Comparison of ENCODE assay signal across 7 cellular contexts in the genomic region with DNA sequence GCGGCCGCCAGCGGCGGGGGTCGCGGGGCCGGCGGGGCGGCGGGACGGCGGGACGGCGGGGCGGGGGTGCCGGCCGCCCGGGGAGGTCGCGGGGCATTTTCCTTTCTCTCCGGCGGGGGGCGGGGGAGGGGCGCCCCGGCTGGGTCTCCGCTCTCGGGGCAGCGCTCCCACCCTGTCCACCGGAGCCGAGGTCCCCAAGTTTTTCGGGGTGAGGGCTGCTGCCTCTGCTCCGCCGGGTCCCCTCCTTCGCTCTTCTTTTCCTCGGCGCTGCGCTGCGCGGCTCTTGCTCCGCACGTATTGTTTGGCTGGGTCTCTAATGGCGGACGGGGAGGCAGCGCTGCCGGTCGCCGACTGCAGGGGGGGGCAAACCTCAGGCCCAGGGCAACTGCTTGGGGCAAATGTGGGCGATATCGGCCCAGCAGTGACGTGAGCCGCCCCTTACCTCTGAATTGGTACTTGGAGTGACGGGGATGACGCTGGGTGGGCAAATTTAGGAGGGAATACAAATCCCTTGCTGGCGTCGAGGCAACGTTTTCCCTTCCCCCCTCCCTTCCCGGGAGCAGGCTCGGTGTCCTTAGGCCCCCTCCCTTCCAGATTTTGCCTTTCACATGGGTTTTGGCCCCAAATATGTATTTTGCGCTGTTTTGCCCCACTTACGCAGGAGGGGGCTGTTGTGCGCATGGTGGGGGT. TPM values are rescaled to one million over a fixed set of nuclear protein-coding genes. Genes with fewer than 3 reads are reported as not detected.
DNase-seq lines count a peak whose midpoint lies in the region; ATAC-seq and TF ChIP-seq lines count a peak whose summit lies in the region.

No MANE protein-coding gene starts in this region.

- H3K4me1 ChIP-seq in heart left ventricle, result peaks cover 5 to 46% (median 42%) of the 10 kb centered on the region in 12 donors

- peak overlapping the region; percentile 78 for H3K9ac ChIP-seq in SK-N-MC (ENCODE audit: insufficient read length)

- H3K27ac ChIP-seq in SK-N-MC (peak overlapping the region; percentile 87), heart left ventricle (peak overlapping the region; percentile 78 to 99 (median 97))

- H3K9me3 ChIP-seq in SK-N-MC (ENCODE audit: low read depth, low read length) (no peaks in the 10 kb centered on the region), heart left ventricle (peaks cover 0 to 5% (median 0%) of the 10 kb centered on the region in 12 donors)

- in situ Hi-C loops in GM13977 (cut with MboI; ENCODE audit: low pct_unique_long_range_greater_than_20kb, low sequenced_read_pairs, unreplicated experiment), result no loop called here

- no peaks in the 10 kb centered on the region for H3K27me3 Mint-ChIP-seq in activated naive CD8-positive, alpha-beta T cell treated with anti-CD3 and anti-CD28 coated beads for 36 hours
- H3K27me3 Mint-ChIP-seq in type B pancreatic cell, result no peaks in the 10 kb centered on the region

- H3K36me3 ChIP-seq in SK-N-MC (ENCODE audit: insufficient read depth, low read length) (peaks cover 35% of the 10 kb centered on the region), heart left ventricle (peaks cover 0 to 28% (median 19%) of the 10 kb centered on the region in 9 donors)

- no peaks in the 10 kb centered on the region for H3K9me3 Mint-ChIP-seq in activated naive CD8-positive, alpha-beta T cell treated with anti-CD3 and anti-CD28 coated beads for 36 hours
- H3K9me3 Mint-ChIP-seq in type B pancreatic cell, result no peaks in the 10 kb centered on the region

- DNase-seq in GM13977 (ENCODE audit: low spot score) (peak; percentile 62), HUDEP-2 (lab: John Stamatoyannopoulos, UW; ENCODE audit: unreplicated experiment in 76 of 76) (peak in 59 of 76 experiments; percentile 5 to 65 (median 46)), SK-N-MC (ENCODE audit: low read depth, low spot score) (no peak), heart left ventricle (peak; percentile 54 to 85 (median 63)), pons (ENCODE audit: low spot score) (peak; percentile 26), type B pancreatic cell (ENCODE audit: extremely low spot score, unreplicated experiment) (peak; percentile 76)
- DNase-seq in activated naive CD8-positive, alpha-beta T cell treated with anti-CD3 and anti-CD28 coated beads for 36 hours, result peak; percentile 75

- intact Hi-C loops in heart left ventricle (cut with DNase I), result loop anchor here in 8 of 10 donors (1.0 to 10.0 kb wide), 7 partner anchors 92 to 327 kb away; partner anchors contain the start of genes ZMYM5 (in 7 of the 8), PSPC1 (in 2 of the 8) and MPHOSPH8 (in 1 of the 8)

- peak overlapping the region; percentile 95 for H3K27ac Mint-ChIP-seq in activated naive CD8-positive, alpha-beta T cell treated with anti-CD3 and anti-CD28 coated beads for 36 hours
- H3K27ac Mint-ChIP-seq in type B pancreatic cell, result peak overlapping the region; percentile 95

- ATAC-seq in heart left ventricle, result peak in 3 of 4 donors; percentile 1 to 33 (median 22)

- H3K4me3 ChIP-seq in SK-N-MC, result peak overlapping the region; percentile 93
- peak overlapping the region; percentile 68 to 96 (median 87) for H3K4me3 ChIP-seq in heart left ventricle

- TF ChIP-seq CTCF in GM13977 (IDR thresholded peaks at IDR 0.05; ENCODE audit: extremely low read depth, insufficient read depth, missing control alignments), result peak; percentile 33
- peak in 6 of 12 donors; percentile 6 to 38 (median 30) for TF ChIP-seq CTCF in heart left ventricle (IDR thresholded peaks at IDR 0.05)
- TF ChIP-seq CTCF in type B pancreatic cell (conservative IDR thresholded peaks at IDR 0.05), result peak; percentile 43

- H3K4me3 Mint-ChIP-seq in activated naive CD8-positive, alpha-beta T cell treated with anti-CD3 and anti-CD28 coated beads for 36 hours, result peak overlapping the region; percentile 89
- peak overlapping the region; percentile 97 for H3K4me3 Mint-ChIP-seq in type B pancreatic cell

- 0 to 1% (median 1%) methylated on average over 37 to 61 of the region's 61 CpGs for WGBS in heart left ventricle, 4 donors

- H3K4me1 Mint-ChIP-seq in activated naive CD8-positive, alpha-beta T cell treated with anti-CD3 and anti-CD28 coated beads for 36 hours, result peaks cover 28% of the 10 kb centered on the region
- H3K4me1 Mint-ChIP-seq in type B pancreatic cell (ENCODE audit: unreplicated experiment), result peaks cover 11% of the 10 kb centered on the region

- H3K27me3 ChIP-seq in heart left ventricle, result no peaks in the 10 kb centered on the region

- peaks cover 17% of the 10 kb centered on the region for H3K36me3 Mint-ChIP-seq in activated naive CD8-positive, alpha-beta T cell treated with anti-CD3 and anti-CD28 coated beads for 36 hours
- H3K36me3 Mint-ChIP-seq in type B pancreatic cell, result peaks cover 5% of the 10 kb centered on the region

- no peak for TF ChIP-seq POLR2A in heart left ventricle (IDR thresholded peaks at IDR 0.05)

RNA-seq across cellular contexts. Expression of gene ZMYM2, which starts 0.8 kb away (rescaled TPM):
- 10 to 100 TPM; 52.7 to 58.5 TPM for total RNA-seq in activated naive CD8-positive, alpha-beta T cell treated with anti-CD3 and anti-CD28 coated beads for 36 hours
- 10 to 100 TPM; 37.2 to 69.3 (median 53.0) TPM for total RNA-seq in heart left ventricle
- 10 to 100 TPM; 11.2 to 16.1 TPM for polyA plus RNA-seq in heart left ventricle
- 93.0 and 108 TPM in 2 replicates for total RNA-seq in type B pancreatic cell (ENCODE audit: low replicate concordance)
